In genomic region chr12:26197832-26198231, GRCh38 we compare ENCODE assay signal across 14 cellular contexts. TPM values are rescaled to one million over a fixed set of nuclear protein-coding genes. Genes with fewer than 3 reads are reported as not detected.
A peak's percentile ranks its signal among the peaks of the same experiment; 100 is the strongest.
DNase-seq lines count a peak whose midpoint lies in the region; TF ChIP-seq lines count a peak whose summit lies in the region.
"Had no signal": no experiment of that assay in that cellular context is flagged by ENCODE, and none has a peak within 500 bp of the region (broad histone marks: within the 10 kb centered on the region; RNA-seq: fewer than 3 reads in every experiment).

No MANE protein-coding gene starts in this region.

- H3K9me3 ChIP-seq in SJSA1 (replicated peaks) (no peaks in the 10 kb centered on the region), right atrium auricular region (no peaks in the 10 kb centered on the region), neuronal stem cell (replicated peaks in 1 of 2; ENCODE audit: control insufficient read depth in 2 of 2, insufficient read depth in 1 of 2, low read depth in 1 of 2, low read length in 2 of 2) (no peaks in the 10 kb centered on the region)

- H3K18ac ChIP-seq in neuronal stem cell (ENCODE audit: low read length): no peak overlapping the region

- H2BK5ac ChIP-seq in neuronal stem cell (ENCODE audit: low read length): no peak overlapping the region

- H3K36me3 ChIP-seq in SJSA1 (no peaks in the 10 kb centered on the region), right atrium auricular region (no peaks in the 10 kb centered on the region), neuronal stem cell (replicated peaks in 1 of 2; ENCODE audit: control insufficient read depth in 2 of 2, insufficient read depth in 2 of 2, low read length in 2 of 2) (no peaks in the 10 kb centered on the region)

- H2AFZ ChIP-seq in neuronal stem cell (ENCODE audit: low read length): no peak overlapping the region

- H3K4me3 ChIP-seq in SJSA1 (no peak overlapping the region), right atrium auricular region (no peak overlapping the region), neuronal stem cell (ENCODE audit: low read length in 2 of 2) (no peak overlapping the region)
- H3K4me3 ChIP-seq: SK-N-MC had no signal

- H3K27ac ChIP-seq in SJSA1: peak overlapping the region; percentile 78
- H3K27ac ChIP-seq in right atrium auricular region: peak overlapping the region; percentile 89 to 92
- H3K27ac ChIP-seq in temporal lobe (ENCODE audit: low read depth, low read length): peak overlapping the region; percentile 41
- no peak overlapping the region for H3K27ac ChIP-seq in neuronal stem cell (replicated peaks; ENCODE audit: low read length)
- H3K27ac ChIP-seq: SK-N-MC had no signal

- H2AK5ac ChIP-seq in neuronal stem cell (ENCODE audit: low read depth, low read length): no peak overlapping the region

- H3K27me3 ChIP-seq in SJSA1 (replicated peaks) (no peaks in the 10 kb centered on the region), right atrium auricular region (no peaks in the 10 kb centered on the region), neuronal stem cell (ENCODE audit: control insufficient read depth in 3 of 3, insufficient read depth in 3 of 3, low read depth in 1 of 3, low read length in 3 of 3) (peaks cover 0 to 26% (median 2%) of the 10 kb centered on the region in 3 experiments)

- H3K79me1 ChIP-seq in neuronal stem cell (ENCODE audit: low read depth, low read length): no peaks in the 10 kb centered on the region

- no peak overlapping the region for H4K8ac ChIP-seq in neuronal stem cell (ENCODE audit: low read depth, low read length)

- no peak overlapping the region for H4K91ac ChIP-seq in neuronal stem cell (ENCODE audit: low read depth, low read length, poor library complexity)

- no peak overlapping the region for H3K4me2 ChIP-seq in neuronal stem cell (ENCODE audit: insufficient read depth, low read length, poor library complexity, severe bottlenecking)

- no CpG with 5 or more reads among the region's 3 CpGs for WGBS in neuronal stem cell (ENCODE audit: extremely low coverage in 2 of 2, insufficient read length in 2 of 2, insufficient replicate concordance in 1 of 2), 2 donors

- no peak overlapping the region for H3K9ac ChIP-seq in neuronal stem cell (ENCODE audit: low read depth, low read length, poor library complexity)

- no peak overlapping the region for H3K23ac ChIP-seq in neuronal stem cell (ENCODE audit: low read depth, low read length, poor library complexity)

- DNase-seq in NCI-H2196 (lab: John Stamatoyannopoulos, UW; ENCODE audit: unreplicated experiment) (peak; percentile 37), NCI-H2196 treated with DMSO at 0.1 percent for 48 hours (lab: John Stamatoyannopoulos, UW; ENCODE audit: unreplicated experiment) (no peak), SJSA1 (ENCODE audit: low read depth in 1 of 2, low spot score in 2 of 2) (peak in 1 of 2 experiments; percentile 42), right atrium auricular region (ENCODE audit: low spot score) (no peak), head of caudate nucleus (no peak), neuronal stem cell (ENCODE audit: low spot score) (no peak), NCI-H1436 (lab: John Stamatoyannopoulos, UW) (no peak)
- DNase-seq: activated CD8-positive, alpha-beta T cell treated with anti-CD3 and anti-CD28 coated beads, Interleukin-2, amount 10 ng/mL, durations not matched to agents 7 days and 5 days; activated gamma-delta T cell treated with Interleukin-2 at 50 U/mL for 16 hours; CD4-positive, alpha-beta memory T cell; NCI-H187; stimulated activated CD4-positive, alpha-beta T cell treated with anti-CD3 and anti-CD28 coated beads, Interleukin-2, amount 100 ng/mL, for 24 hours had no signal

- intact Hi-C loops in head of caudate nucleus (cut with DNase I): no loop called here

- H2BK15ac ChIP-seq in neuronal stem cell (ENCODE audit: low read length): no peak overlapping the region

- H3K4ac ChIP-seq in neuronal stem cell (ENCODE audit: low read length): no peak overlapping the region

- TF ChIP-seq CTCF in right atrium auricular region (IDR thresholded peaks at IDR 0.05): no peak

- no peak overlapping the region for H2BK120ac ChIP-seq in neuronal stem cell (ENCODE audit: low read depth, low read length)

- no peak overlapping the region for H2BK12ac ChIP-seq in neuronal stem cell (ENCODE audit: low read length)

- H3K14ac ChIP-seq in neuronal stem cell (ENCODE audit: low read length): no peak overlapping the region

- H3K4me1 ChIP-seq in SJSA1 (replicated peaks): peaks cover 55% of the 10 kb centered on the region
- H3K4me1 ChIP-seq in right atrium auricular region: peaks cover 0 to 35% of the 10 kb centered on the region in 2 donors
- peaks cover 0 to 10% of the 10 kb centered on the region in 2 donors for H3K4me1 ChIP-seq in neuronal stem cell (ENCODE audit: control insufficient read depth in 2 of 2, insufficient read depth in 1 of 2, low read depth in 1 of 2, low read length in 2 of 2)

RNA-seq across cellular contexts. Expression of gene SSPN, which starts 2.5 kb away (rescaled TPM):
- total RNA-seq in SJSA1 (2014; rRNA removed; shearing (Covaris generic)): 35.6 and 37.1 TPM in 2 replicates
- total RNA-seq in right atrium auricular region: 10 to 100 TPM; 52.4 to 61.1 TPM
- 4.9 TPM for total RNA-seq in temporal lobe
- polyA plus RNA-seq in neuronal stem cell (2013, experiment 1 of 2): 0.71 TPM
- 1.1 TPM for polyA plus RNA-seq in neuronal stem cell (2013, experiment 2 of 2)
- total RNA-seq: activated CD8-positive, alpha-beta T cell treated with anti-CD3 and anti-CD28 coated beads, Interleukin-2, amount 10 ng/mL, durations not matched to agents 7 days and 5 days; CD4-positive, alpha-beta memory T cell had no signal
